In the genomic region with DNA sequence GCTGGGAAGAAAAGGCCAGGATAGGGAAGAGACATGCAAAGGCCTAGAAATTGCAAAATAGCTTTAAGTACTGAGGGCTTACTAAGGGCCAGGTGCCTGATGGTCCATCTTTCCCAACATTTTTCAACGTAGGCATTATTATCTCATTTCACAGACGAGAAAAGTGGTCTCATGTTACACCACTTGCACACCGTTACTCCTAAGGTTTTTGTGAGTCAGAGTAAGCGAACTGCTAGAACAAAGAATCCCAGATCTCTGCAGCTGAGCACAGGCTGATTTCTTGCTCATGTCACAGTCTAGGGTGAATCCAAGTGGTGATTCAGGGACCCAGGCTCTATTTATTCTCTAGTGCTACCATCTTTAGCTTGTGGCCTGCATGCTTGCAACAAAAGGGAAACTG, we compare ENCODE assay signal across 26 cellular contexts. TPM values are rescaled to one million over a fixed set of nuclear protein-coding genes. Genes with fewer than 3 reads are reported as not detected.
DNase-seq lines count a peak whose midpoint lies in the region; ATAC-seq and TF ChIP-seq lines count a peak whose summit lies in the region.
"Had no signal": no experiment of that assay in that cellular context is flagged by ENCODE, and none has a peak within 500 bp of the region (broad histone marks: within the 10 kb centered on the region; RNA-seq: fewer than 3 reads in every experiment).

No MANE protein-coding gene starts in this region.

- H3K9me3 ChIP-seq in left ventricle myocardium inferior (replicated peaks) (no peaks in the 10 kb centered on the region), gastrocnemius medialis (no peaks in the 10 kb centered on the region)
- H3K9me3 ChIP-seq: mucosa of descending colon, neutrophil, SJCRH30, testis had no signal

- intact Hi-C loops in left ventricle myocardium inferior (cut with micrococcal nuclease): no loop called here
- intact Hi-C loops in left cardiac atrium (cut with DNase I): no loop called here
- intact Hi-C loops in gastrocnemius medialis (cut with DNase I; ENCODE audit: low total_unique reads): no loop called here

- no peaks in the 10 kb centered on the region for H3K27me3 ChIP-seq in left ventricle myocardium inferior (ENCODE audit: low read depth)
- H3K27me3 ChIP-seq in gastrocnemius medialis: no peaks in the 10 kb centered on the region
- H3K27me3 ChIP-seq: neutrophil, SJCRH30, testis had no signal

- no peak for TF ChIP-seq POLR2A in gastrocnemius medialis (IDR thresholded peaks at IDR 0.05)

- ATAC-seq in left cardiac atrium (no peak), HG03521 (IDR thresholded peaks at IDR 0.05; ENCODE audit: unreplicated experiment) (no peak), omental fat pad (ENCODE audit: low FRiP score) (no peak), gastrocnemius medialis (no peak)
- ATAC-seq: HCT116, T-helper 17 cell had no signal

- H3K27ac ChIP-seq in left ventricle myocardium inferior (replicated peaks): peak overlapping the region; percentile 68
- H3K27ac ChIP-seq in gastrocnemius medialis: no peak overlapping the region
- H3K27ac ChIP-seq: HL-60, neutrophil, SJCRH30, testis had no signal

- DNase-seq in left ventricle myocardium inferior (no peak), left cardiac atrium (no peak), amniotic epithelial cell (ENCODE audit: low read depth) (peak; percentile 72), iPS-NIHi11 (ENCODE audit: low spot score) (peak; percentile 1), omental fat pad (ENCODE audit: low spot score) (no peak), gastrocnemius medialis (no peak)
- DNase-seq in activated T-cell treated with anti-CD3 and anti-CD28 coated beads, Interleukin-2, amount 50 U/mL, for 48 hours: no peak
- DNase-seq: activated B cell treated with CpG ODN at 0.5 μM for 24 hours, DMS53, KG1, MV-4-11, NCI-H2029, NCI-H526 treated with DMSO at 0.1 percent for 48 hours, OCI-M1, testis had no signal

- H3K4me1 ChIP-seq in left ventricle myocardium inferior: peaks cover 44% of the 10 kb centered on the region
- no peaks in the 10 kb centered on the region for H3K4me1 ChIP-seq in gastrocnemius medialis
- H3K4me1 ChIP-seq: SJCRH30, testis had no signal

- H3K36me3 ChIP-seq in left ventricle myocardium inferior (no peaks in the 10 kb centered on the region), gastrocnemius medialis (no peaks in the 10 kb centered on the region)
- H3K36me3 ChIP-seq: neutrophil, SJCRH30 had no signal

- in situ Hi-C loops in gastrocnemius medialis (cut with MboI; ENCODE audit: low sequenced_read_pairs in 4 of 4): no loop called here

- no peak overlapping the region for H3K4me3 ChIP-seq in left ventricle myocardium inferior
- no peak overlapping the region for H3K4me3 ChIP-seq in gastrocnemius medialis
- H3K4me3 ChIP-seq: mucosa of descending colon, SJCRH30, testis had no signal

- TF ChIP-seq CTCF in left ventricle myocardium inferior (IDR thresholded peaks at IDR 0.05; ENCODE audit: borderline replicate concordance): no peak
- TF ChIP-seq CTCF in omental fat pad (IDR thresholded peaks at IDR 0.05): no peak
- TF ChIP-seq CTCF in gastrocnemius medialis (IDR thresholded peaks at IDR 0.05 in 4 of 5, conservative IDR thresholded peaks at IDR 0.05 in 1 of 5): no peak

RNA-seq across cellular contexts. Expression of gene ADRA2B, which starts 25.8 kb away (rescaled TPM):
- 2.9 TPM for total RNA-seq in left ventricle myocardium inferior
- total RNA-seq in left cardiac atrium: 1 to 10 TPM; 1.6 to 2.3 TPM
- total RNA-seq in omental fat pad: 1 to 10 TPM in 3 of 4 donors, under 1 TPM in 1; 0.63 to 9.8 (median 2.6) TPM
- 1 to 10 TPM; 2.4 to 5.6 (median 3.6) TPM for total RNA-seq in gastrocnemius medialis
- total RNA-seq: CD4-positive, alpha-beta memory T cell; SJCRH30 had no signal

RNA-seq across cellular contexts. Expression of gene ASTL, which starts 47.8 kb away (rescaled TPM):
- total RNA-seq in left ventricle myocardium inferior (not detected), left cardiac atrium (not detected), omental fat pad (1 to 10 TPM in 1 of 4 donors, under 1 TPM in 1, not detected in 2; 0.84 to 3.3 TPM), gastrocnemius medialis (not detected)
- total RNA-seq: dermis microvascular lymphatic vessel endothelial cell, frontal cortex, left lobe of liver, mucosa of descending colon, SJCRH30 had no signal

RNA-seq across cellular contexts. Expression of gene DUSP2, which starts 54.7 kb away (rescaled TPM):
- total RNA-seq in left ventricle myocardium inferior: 0.82 TPM
- total RNA-seq in left cardiac atrium: 1 to 10 TPM; 1.6 to 2.4 TPM
- 100 to 1,000 TPM in 1 of 4 donors, 10 to 100 TPM in 1, 1 to 10 TPM in 2; 8.5 to 199 (median 18.8) TPM for total RNA-seq in omental fat pad
- 1 to 10 TPM; 1.6 to 4.0 (median 2.9) TPM for total RNA-seq in gastrocnemius medialis

RNA-seq across cellular contexts. Expression of gene GPAT2, which starts 55.8 kb away (rescaled TPM):
- total RNA-seq in left ventricle myocardium inferior (5.3 TPM), left cardiac atrium (1 to 10 TPM; 6.8 to 8.3 TPM), omental fat pad (10 to 100 TPM in 2 of 4 donors, 1 to 10 TPM in 2; 4.3 to 17.2 (median 11.4) TPM), gastrocnemius medialis (1 to 10 TPM; 1.1 to 8.2 (median 4.9) TPM)

Comparison
In these comparisons a context has a peak if more than half of its experiments do, and no peak if none do; other contexts are left out.
1. DNase-seq: peak in amniotic epithelial cell (single experiment) and iPS-NIHi11 (single experiment); none in left ventricle myocardium inferior (single experiment), left cardiac atrium (single experiment), omental fat pad (single experiment), gastrocnemius medialis (0 of 2) and activated T-cell treated with anti-CD3 and anti-CD28 coated beads, Interleukin-2, amount 50 U/mL, for 48 hours (0 of 2).